In the genomic region with DNA sequence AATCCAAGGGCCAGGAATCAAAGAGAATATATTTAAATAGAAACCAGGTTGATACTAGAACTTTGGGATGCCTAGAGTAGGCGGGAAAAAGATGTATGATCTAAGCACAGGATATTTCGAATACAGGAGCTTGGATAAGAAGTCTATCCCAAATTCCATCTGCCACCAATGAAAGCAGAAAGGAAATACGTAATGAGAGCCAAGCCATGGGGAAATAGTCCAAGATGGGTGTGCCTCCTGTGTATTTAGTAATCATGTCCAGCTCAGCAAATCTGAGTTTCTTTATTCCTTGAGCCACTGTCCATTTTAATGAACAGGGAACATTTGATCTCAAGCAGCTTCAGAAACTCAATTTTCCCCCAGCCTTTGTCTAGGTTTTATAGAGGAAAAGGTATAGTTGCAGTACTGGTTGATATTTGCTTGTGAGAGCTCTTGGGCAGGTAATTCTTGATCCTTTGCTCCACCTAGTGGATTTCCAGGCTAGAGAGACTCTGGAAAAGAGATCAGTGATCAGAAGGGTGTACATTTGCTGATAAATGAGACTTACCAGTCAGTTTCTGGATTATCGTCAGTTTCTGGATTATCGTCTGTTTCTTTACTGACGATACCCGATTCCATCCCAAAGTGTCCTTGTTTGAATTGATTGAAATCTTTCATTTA, we compare ENCODE assay signal across 9 cellular contexts. TPM values are rescaled to one million over a fixed set of nuclear protein-coding genes. Genes with fewer than 3 reads are reported as not detected.
A peak's percentile ranks its signal among the peaks of the same experiment; 100 is the strongest.
DNase-seq lines count a peak whose midpoint lies in the region; ATAC-seq and TF ChIP-seq lines count a peak whose summit lies in the region.
"Not testable (repeated sequence)": the region's sequence is repeated elsewhere in the genome, so short reads cannot be mapped to it uniquely, and the experiment has no call there.
"Had no signal": no experiment of that assay in that cellular context is flagged by ENCODE, and none has a peak within 500 bp of the region (broad histone marks: within the 10 kb centered on the region; RNA-seq: fewer than 3 reads in every experiment).

No MANE protein-coding gene starts in this region.

- H3K4me3 ChIP-seq in DND-41 (ENCODE audit: low read depth in 1 of 2, low read length in 2 of 2); PC-3 (ENCODE audit: low read length); gastroesophageal sphincter; left lung: not testable (repeated sequence)

- H3K4me1 Mint-ChIP-seq in activated CD8-positive, alpha-beta T cell treated with anti-CD3 and anti-CD28 coated beads for 36 hours (ENCODE audit: low read depth); memory B cell: not testable (repeated sequence)

- H3K9me3 ChIP-seq in DND-41 (ENCODE audit: insufficient read depth, low read length, severe bottlenecking); PC-3 (ENCODE audit: low read length); gastroesophageal sphincter; left lung: not testable (repeated sequence)

- H3K4me2 ChIP-seq in DND-41 (ENCODE audit: insufficient read depth, low read length); PC-3 (ENCODE audit: low read length): not testable (repeated sequence)

- CTCF ChIA-PET in PC-3 (lab: Charles Lee); activated CD8-positive, alpha-beta T cell treated with anti-CD3 and anti-CD28 coated beads for 36 hours (lab: Charles Lee): not testable (repeated sequence)

- not testable (repeated sequence) for BruUV-seq in PC-3 (replicated peaks; lab: Mats Ljungman, UMichigan)

- not testable (repeated sequence) for H3K36me3 Mint-ChIP-seq in activated CD8-positive, alpha-beta T cell treated with anti-CD3 and anti-CD28 coated beads for 36 hours (ENCODE audit: low read depth); memory B cell

- intact Hi-C loops in PC-3 (cut with micrococcal nuclease); activated CD8-positive, alpha-beta T cell treated with anti-CD3 and anti-CD28 coated beads for 36 hours (cut with micrococcal nuclease); left cardiac atrium (cut with DNase I); left lung (cut with DNase I); sciatic nerve (cut with DNase I): not testable (repeated sequence)

- no CpG with 5 or more reads among the region's 7 CpGs for WGBS in gastroesophageal sphincter (ENCODE audit: low coverage in 1 of 2), 2 donors

- H3K4me1 ChIP-seq in DND-41 (ENCODE audit: insufficient read depth, low read length); PC-3 (ENCODE audit: insufficient read depth, low read length); gastroesophageal sphincter; left lung: not testable (repeated sequence)

- POLR2A ChIA-PET in PC-3 (lab: Charles Lee; ENCODE audit: unreplicated experiment); activated CD8-positive, alpha-beta T cell treated with anti-CD3 and anti-CD28 coated beads for 36 hours (lab: Charles Lee): not testable (repeated sequence)

- not testable (repeated sequence) for DNase-seq in DND-41; PC-3; activated CD8-positive, alpha-beta T cell treated with anti-CD3 and anti-CD28 coated beads for 36 hours; left cardiac atrium; left lung; memory B cell (ENCODE audit: low spot score in 2 of 2); sciatic nerve (ENCODE audit: low spot score)

- not testable (repeated sequence) for H3K36me3 ChIP-seq in DND-41 (ENCODE audit: insufficient read depth, low read length); PC-3 (ENCODE audit: low read depth, low read length); gastroesophageal sphincter; left lung

- H3F3A ChIP-seq in PC-3 (ENCODE audit: low read length, unreplicated experiment): not testable (repeated sequence)

- not testable (repeated sequence) for H3K9ac ChIP-seq in DND-41 (ENCODE audit: low read depth, low read length); PC-3 (ENCODE audit: low read length)

- H3K27ac Mint-ChIP-seq in activated CD8-positive, alpha-beta T cell treated with anti-CD3 and anti-CD28 coated beads for 36 hours; memory B cell: not testable (repeated sequence)

- not testable (repeated sequence) for H3K79me2 ChIP-seq in DND-41 (ENCODE audit: insufficient read depth, low read length); PC-3 (ENCODE audit: low read length)

- not testable (repeated sequence) for H3K9me3 Mint-ChIP-seq in activated CD8-positive, alpha-beta T cell treated with anti-CD3 and anti-CD28 coated beads for 36 hours; memory B cell

- TF ChIP-seq EP300 in gastroesophageal sphincter (IDR thresholded peaks at IDR 0.05): not testable (repeated sequence)

- TF ChIP-seq CTCF in DND-41 (IDR thresholded peaks at IDR 0.05; ENCODE audit: borderline replicate concordance, extremely low read depth, low read length, poor library complexity, severe bottlenecking); PC-3 (conservative IDR thresholded peaks at IDR 0.05; ENCODE audit: low read depth, low read length); activated CD8-positive, alpha-beta T cell treated with anti-CD3 and anti-CD28 coated beads for 36 hours (IDR thresholded peaks at IDR 0.05); gastroesophageal sphincter (IDR thresholded peaks at IDR 0.05); left lung (IDR thresholded peaks at IDR 0.05): not testable (repeated sequence)

- not testable (repeated sequence) for TF ChIP-seq POLR2A in gastroesophageal sphincter (IDR thresholded peaks at IDR 0.05)

- not testable (repeated sequence) for H3K4me3 Mint-ChIP-seq in activated CD8-positive, alpha-beta T cell treated with anti-CD3 and anti-CD28 coated beads for 36 hours; memory B cell

- H3K27me3 ChIP-seq in DND-41 (ENCODE audit: insufficient read depth, low read length, poor library complexity); PC-3 (ENCODE audit: low read length); gastroesophageal sphincter; left lung: not testable (repeated sequence)

- H4K20me1 ChIP-seq in DND-41 (ENCODE audit: insufficient read depth, low read length); PC-3 (ENCODE audit: low read length): not testable (repeated sequence)

- not testable (repeated sequence) for H3K9me2 ChIP-seq in PC-3 (replicated peaks; ENCODE audit: low read length)

- H3K27ac ChIP-seq in DND-41 (ENCODE audit: low read length); PC-3 (ENCODE audit: low read length); gastroesophageal sphincter; left lung: not testable (repeated sequence)

- H2AFZ ChIP-seq in DND-41 (ENCODE audit: low read depth, low read length); PC-3 (ENCODE audit: low read length): not testable (repeated sequence)

- not testable (repeated sequence) for H3K27me3 Mint-ChIP-seq in activated CD8-positive, alpha-beta T cell treated with anti-CD3 and anti-CD28 coated beads for 36 hours; memory B cell

- ATAC-seq in DND-41 (ENCODE audit: insufficient read depth, low read depth) (0 out of 3 replicates have a peak, but pooled peaks have one; percentile 40), PC-3 (peak; percentile 46; the same call in 1 of the 2 replicates), gastroesophageal sphincter (peak; percentile 63), left cardiac atrium (peak; percentile 24 to 67), left lung (peak; percentile 58), memory B cell (ENCODE audit: low read depth) (peak; percentile 41), sciatic nerve (peak; percentile 69)
- peak; percentile 39 for ATAC-seq in activated CD8-positive, alpha-beta T cell treated with anti-CD3 and anti-CD28 coated beads for 36 hours

RNA-seq across cellular contexts. Expression of gene FAM72C, which starts 28.3 kb away (rescaled TPM):
- total RNA-seq in PC-3 (2014; rRNA removed): 4.3 and 7.3 TPM in 2 replicates
- 10 to 100 TPM; 21.4 to 25.9 TPM for total RNA-seq in activated CD8-positive, alpha-beta T cell treated with anti-CD3 and anti-CD28 coated beads for 36 hours
- 1 to 10 TPM in 1 of 4 donors, under 1 TPM in 2, not detected in 1; 0.13 to 1.4 (median 0.47) TPM for total RNA-seq in gastroesophageal sphincter
- total RNA-seq in left cardiac atrium: under 1 TPM; 0.09 to 0.16 TPM
- total RNA-seq in left lung: under 1 TPM; 0.18 to 0.70 TPM
- total RNA-seq in sciatic nerve: not detected
- total RNA-seq: CD4-positive, CD25-positive, alpha-beta regulatory T cell had no signal
